In the genomic region with DNA sequence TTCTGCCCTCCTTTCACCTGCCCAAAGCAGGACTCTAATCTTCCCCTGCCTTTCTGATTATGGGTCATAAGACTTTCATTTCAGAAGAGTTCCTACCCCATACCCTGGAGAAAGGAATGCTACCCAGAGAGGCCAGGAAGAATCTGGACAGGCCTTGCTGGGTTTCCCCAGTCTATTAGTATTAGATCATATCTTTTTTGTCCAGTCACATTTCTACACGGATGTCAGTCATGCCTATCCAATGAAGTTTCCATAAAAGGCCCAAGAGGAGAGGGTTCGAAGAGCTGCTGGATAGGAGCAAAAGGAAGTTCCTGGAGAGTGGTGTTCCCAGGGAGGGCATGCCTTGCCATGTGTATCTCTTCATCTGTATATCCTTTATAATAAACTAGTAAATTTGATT, we compare ENCODE assay signal across 12 cellular contexts. TPM values are rescaled to one million over a fixed set of nuclear protein-coding genes. Genes with fewer than 3 reads are reported as not detected.
DNase-seq lines count a peak whose midpoint lies in the region; ATAC-seq and TF ChIP-seq lines count a peak whose summit lies in the region.
"Had no signal": no experiment of that assay in that cellular context is flagged by ENCODE, and none has a peak within 500 bp of the region (broad histone marks: within the 10 kb centered on the region; RNA-seq: fewer than 3 reads in every experiment).

No MANE protein-coding gene starts in this region.

- H3K79me2 ChIP-seq in DND-41 (ENCODE audit: insufficient read depth, low read length): peaks cover 61% of the 10 kb centered on the region

- peaks cover 36% of the 10 kb centered on the region for H3K4me1 Mint-ChIP-seq in activated CD8-positive, alpha-beta T cell treated with anti-CD3 and anti-CD28 coated beads for 36 hours (ENCODE audit: low read depth)
- H3K4me1 Mint-ChIP-seq in immature natural killer cell: peaks cover 29 to 53% of the 10 kb centered on the region in 2 donors

- H3K36me3 Mint-ChIP-seq in activated CD8-positive, alpha-beta T cell treated with anti-CD3 and anti-CD28 coated beads for 36 hours (ENCODE audit: low read depth): peaks cover 40% of the 10 kb centered on the region
- peaks cover 3 to 6% (median 5%) of the 10 kb centered on the region in 3 donors for H3K36me3 Mint-ChIP-seq in immature natural killer cell

- H3K36me3 ChIP-seq in DND-41 (ENCODE audit: insufficient read depth, low read length): peaks cover 28% of the 10 kb centered on the region

- H3K27me3 Mint-ChIP-seq in activated CD8-positive, alpha-beta T cell treated with anti-CD3 and anti-CD28 coated beads for 36 hours: no peaks in the 10 kb centered on the region
- H3K27me3 Mint-ChIP-seq in immature natural killer cell (ENCODE audit: low read depth in 3 of 3): peaks cover 0 to 6% (median 0%) of the 10 kb centered on the region in 3 donors
- H3K27me3 Mint-ChIP-seq: central memory CD8-positive, alpha-beta T cell had no signal

- peaks cover 31% of the 10 kb centered on the region for H3K4me1 ChIP-seq in DND-41 (ENCODE audit: insufficient read depth, low read length)

- H3K9ac ChIP-seq in DND-41 (ENCODE audit: low read depth, low read length): no peak overlapping the region

- no peaks in the 10 kb centered on the region for H3K27me3 ChIP-seq in DND-41 (ENCODE audit: insufficient read depth, low read length, poor library complexity)
- H3K27me3 ChIP-seq: heart left ventricle had no signal

- H4K20me1 ChIP-seq in DND-41 (ENCODE audit: insufficient read depth, low read length): peaks cover 5% of the 10 kb centered on the region; the same call in 1 of the 2 replicates

- H3K4me2 ChIP-seq in DND-41 (ENCODE audit: insufficient read depth, low read length): peak overlapping the region; percentile 94; the same call in 1 of the 2 replicates

- ATAC-seq in DND-41 (ENCODE audit: insufficient read depth, low read depth) (no peak), GM21717 (IDR thresholded peaks at IDR 0.05; ENCODE audit: unreplicated experiment) (no peak)
- ATAC-seq in activated CD8-positive, alpha-beta T cell treated with anti-CD3 and anti-CD28 coated beads for 36 hours: no peak
- ATAC-seq: heart left ventricle had no signal

- H3K27ac Mint-ChIP-seq in activated CD8-positive, alpha-beta T cell treated with anti-CD3 and anti-CD28 coated beads for 36 hours: peak overlapping the region; percentile 10
- H3K27ac Mint-ChIP-seq in immature natural killer cell: peak overlapping the region in 4 of 6 donors; percentile 13 to 77 (median 30)

- H3K9me3 ChIP-seq in DND-41 (ENCODE audit: insufficient read depth, low read length, severe bottlenecking): no peaks in the 10 kb centered on the region
- H3K9me3 ChIP-seq: heart left ventricle had no signal

- CTCF ChIA-PET in activated CD8-positive, alpha-beta T cell treated with anti-CD3 and anti-CD28 coated beads for 36 hours (lab: Charles Lee): interaction anchor here (1.0 kb wide), 1 partner anchor 26 kb away, joined by 3 read pairs; no protein-coding TSS in a partner anchor

- H3K4me3 ChIP-seq in DND-41 (ENCODE audit: low read depth in 1 of 2, low read length in 2 of 2): no peak overlapping the region
- H3K4me3 ChIP-seq: heart left ventricle had no signal

- H3K27ac ChIP-seq in DND-41 (ENCODE audit: low read length): no peak overlapping the region

- H3K9me3 Mint-ChIP-seq in activated CD8-positive, alpha-beta T cell treated with anti-CD3 and anti-CD28 coated beads for 36 hours: no peaks in the 10 kb centered on the region
- H3K9me3 Mint-ChIP-seq in immature natural killer cell: no peaks in the 10 kb centered on the region
- H3K9me3 Mint-ChIP-seq: central memory CD8-positive, alpha-beta T cell had no signal

- DNase-seq in 8988T (peak; percentile 24), DND-41 (no peak), immature natural killer cell (no peak), NCI-H2029 treated with DMSO at 0.1 percent for 48 hours (lab: John Stamatoyannopoulos, UW) (no peak), SHP77 treated with DMSO at 0.1 percent for 48 hours (lab: John Stamatoyannopoulos, UW) (no peak), NCI-H1694 (lab: John Stamatoyannopoulos, UW) (no peak)
- no peak for DNase-seq in activated CD8-positive, alpha-beta T cell treated with anti-CD3 and anti-CD28 coated beads for 36 hours
- DNase-seq: activated CD8-positive, alpha-beta memory T cell treated with anti-CD3 and anti-CD28 coated beads, Interleukin-2, amount 50 U/mL, for 4 hours; heart left ventricle; NCI-H2171 had no signal

- no peak overlapping the region for H3K4me3 Mint-ChIP-seq in activated CD8-positive, alpha-beta T cell treated with anti-CD3 and anti-CD28 coated beads for 36 hours
- H3K4me3 Mint-ChIP-seq in immature natural killer cell: no peak overlapping the region

- POLR2A ChIA-PET in activated CD8-positive, alpha-beta T cell treated with anti-CD3 and anti-CD28 coated beads for 36 hours (lab: Charles Lee): no interaction called here

- no peak overlapping the region for H2AFZ ChIP-seq in DND-41 (ENCODE audit: low read depth, low read length)

- intact Hi-C loops in activated CD8-positive, alpha-beta T cell treated with anti-CD3 and anti-CD28 coated beads for 36 hours (cut with micrococcal nuclease): no loop called here

- TF ChIP-seq CTCF in DND-41 (IDR thresholded peaks at IDR 0.05; ENCODE audit: borderline replicate concordance, extremely low read depth, low read length, poor library complexity, severe bottlenecking): no peak
- TF ChIP-seq CTCF in activated CD8-positive, alpha-beta T cell treated with anti-CD3 and anti-CD28 coated beads for 36 hours (IDR thresholded peaks at IDR 0.05): no peak

RNA-seq across cellular contexts. Expression of a gene that starts 3.2 kb away (rescaled TPM):
- total RNA-seq in activated CD8-positive, alpha-beta T cell treated with anti-CD3 and anti-CD28 coated beads for 36 hours: 10 to 100 TPM; 37.9 to 42.1 TPM
- 10 to 100 TPM in 1 of 3 donors, 1 to 10 TPM in 1, not detected in 1; 3.9 to 16.8 TPM for polyA plus RNA-seq in immature natural killer cell

RNA-seq across cellular contexts. Expression of a gene that starts 3.3 kb away (rescaled TPM):
- 10 to 100 TPM; 92.3 to 92.6 TPM for total RNA-seq in activated CD8-positive, alpha-beta T cell treated with anti-CD3 and anti-CD28 coated beads for 36 hours
- 10 to 100 TPM in 1 of 3 donors, 1 to 10 TPM in 2; 5.4 to 14.1 (median 9.1) TPM for polyA plus RNA-seq in immature natural killer cell

RNA-seq across cellular contexts. Expression of a gene that starts 49.9 kb away (rescaled TPM):
- total RNA-seq in activated CD8-positive, alpha-beta T cell treated with anti-CD3 and anti-CD28 coated beads for 36 hours: 10 to 100 TPM; 46.2 to 55.3 TPM
- polyA plus RNA-seq in immature natural killer cell: 1 to 10 TPM; 3.6 to 4.9 (median 4.3) TPM

RNA-seq across cellular contexts. Expression of a gene that starts 56.5 kb away (rescaled TPM):
- 10 to 100 TPM; 29.0 to 31.7 TPM for total RNA-seq in activated CD8-positive, alpha-beta T cell treated with anti-CD3 and anti-CD28 coated beads for 36 hours
- 10 to 100 TPM; 23.7 to 30.4 (median 28.3) TPM for polyA plus RNA-seq in immature natural killer cell
